2 cellular contexts compared by ENCODE assay signal in genomic region chr6:2714359-2714895, GRCh38.
TF ChIP-seq lines count a peak whose summit lies in the region.

No MANE protein-coding gene starts in this region.

TF ChIP-seq in A549, 52 proteins besides CTCF, POLR2A, EP300 and RAD21 (continued from another document):
- no peak for TF ChIP-seq KDM1A (IDR thresholded peaks at IDR 0.05; ENCODE audit: low read depth)
- TF ChIP-seq HEYL (CRISPR knock-in tag; IDR thresholded peaks at IDR 0.05) = no peak
- no peak for TF ChIP-seq CEBPB (IDR thresholded peaks at IDR 0.05)
- no peak for TF ChIP-seq CHD2 (IDR thresholded peaks at IDR 0.05; ENCODE audit: low read length, partially characterized antibody)

TF ChIP-seq in GM23338, 12 proteins besides CTCF, POLR2A, EP300 and RAD21:
- TF ChIP-seq REST (IDR thresholded peaks at IDR 0.05; ENCODE audit: unreplicated experiment) = no peak
